Comparison of ENCODE assay signal across 22 cellular contexts in genomic region chr7:101111261-101111660, GRCh38. TPM values are rescaled to one million over a fixed set of nuclear protein-coding genes. Genes with fewer than 3 reads are reported as not detected.
DNase-seq lines count a peak whose midpoint lies in the region; ATAC-seq, FAIRE-seq and TF ChIP-seq lines count a peak whose summit lies in the region.
"Had no signal": no experiment of that assay in that cellular context is flagged by ENCODE, and none has a peak within 500 bp of the region (broad histone marks: within the 10 kb centered on the region; RNA-seq: fewer than 3 reads in every experiment).

No MANE protein-coding gene starts in this region.

- H3K36me3 ChIP-seq in H1 (ENCODE audit: control insufficient read depth in 2 of 4, insufficient read depth in 4 of 4, low read length in 3 of 4): no peaks in the 10 kb centered on the region
- no peaks in the 10 kb centered on the region for H3K36me3 ChIP-seq in ovary
- H3K36me3 ChIP-seq in thoracic aorta: no peaks in the 10 kb centered on the region

- H3K79me1 ChIP-seq in H1 (ENCODE audit: low read depth, low read length): no peaks in the 10 kb centered on the region

- H3K4me1 ChIP-seq in H1 (replicated peaks in 1 of 4; ENCODE audit: control insufficient read depth in 3 of 4, insufficient read depth in 4 of 4, low read length in 3 of 4): peaks cover 0 to 7% (median 0%) of the 10 kb centered on the region in 4 experiments; a peak in 1 of 7 replicates
- H3K4me1 ChIP-seq in ovary (ENCODE audit: insufficient read depth): peaks cover 8% of the 10 kb centered on the region
- peaks cover 9 to 31% of the 10 kb centered on the region in 2 donors for H3K4me1 ChIP-seq in thoracic aorta (ENCODE audit: control insufficient read depth in 1 of 2, low read depth in 2 of 2)

- H3K14ac ChIP-seq in H1 (ENCODE audit: insufficient read length): no peak overlapping the region

- no peak overlapping the region for H2BK5ac ChIP-seq in H1 (ENCODE audit: low read depth, low read length)

- H3K9ac ChIP-seq in H1 (replicated peaks in 1 of 4; ENCODE audit: extremely low read depth in 1 of 4, low read depth in 3 of 4, low read length in 3 of 4): no peak overlapping the region

- no peak overlapping the region; the same call in 1 of the 2 replicates for H3K18ac ChIP-seq in H1 (ENCODE audit: extremely low read depth, low read length)

- no peak overlapping the region for H3K4me2 ChIP-seq in H1 (ENCODE audit: insufficient read depth in 1 of 2, low read depth in 2 of 2, low read length in 2 of 2)

- no peaks in the 10 kb centered on the region for H4K20me1 ChIP-seq in H1 (replicated peaks in 1 of 2; ENCODE audit: control insufficient read depth in 1 of 2, insufficient read depth in 2 of 2, low read length in 2 of 2)

- POLR2A ChIA-PET in RWPE1 (lab: Yijun Ruan, JAX; ENCODE audit: low non-redundant PET) (no interaction called here), H1 (lab: Charles Lee; ENCODE audit: partially characterized antibody) (interaction anchor here (2.0 kb wide), 1 partner anchor 12 kb away, joined by 6 read pairs; no protein-coding TSS in a partner anchor)

- CTCF ChIA-PET in RWPE1 (lab: Yijun Ruan, JAX) (interaction anchor here (0.5 kb wide), 1 partner anchor 29 kb away, joined by 3 read pairs; no protein-coding TSS in a partner anchor), H1 (lab: Charles Lee; ENCODE audit: partially characterized antibody) (interaction anchor here (0.5 to 1.9 kb wide), 10 partner anchors 12 to 311 kb away, joined by 3 to 5 read pairs (median 3); partner anchors contain the start of gene SERPINE1)

- DNase-seq in RWPE1 (ENCODE audit: low spot score): no peak
- no peak for DNase-seq in H1 (ENCODE audit: low read depth in 1 of 2, low spot score in 2 of 2)
- DNase-seq in ovary: no peak
- DNase-seq in thoracic aorta (ENCODE audit: low spot score): no peak
- DNase-seq in central memory CD4-positive, alpha-beta T cell: no peak
- DNase-seq in GF-D8 (lab: John Stamatoyannopoulos, UW): no peak
- no peak for DNase-seq in iPS-NIHi7 (ENCODE audit: extremely low spot score)
- DNase-seq: activated naive CD4-positive, alpha-beta T cell treated with anti-CD3 and anti-CD28 coated beads, Interleukin-2, amount 10 ng/mL, durations not matched to agents 7 days and 5 days; activated T-cell treated with anti-CD3 and anti-CD28 coated beads, Interleukin-2, amount 50 U/mL, for 72 hours; anterior cingulate cortex; CD8-positive, alpha-beta T cell; effector CD8-positive, alpha-beta T cell; NCI-H146; NCI-H2171; NCI-H526 treated with DMSO at 0.1 percent for 48 hours; small intestine; stimulated activated CD4-positive, alpha-beta T cell treated with anti-CD3 and anti-CD28 coated beads, Interleukin-4, amount 100 ng/mL, for 4 hours; stimulated activated naive CD8-positive, alpha-beta T cell treated with anti-CD3 and anti-CD28 coated beads, Interleukin-15, amount 100 ng/mL, for 72 hours had no signal

- H4K5ac ChIP-seq in H1 (ENCODE audit: insufficient read length, low read depth, low read length): no peak overlapping the region

- no peak for TF ChIP-seq RAD21 in H1 (IDR thresholded peaks at IDR 0.05 in 1 of 2, conservative IDR thresholded peaks at IDR 0.05 in 1 of 2; ENCODE audit: low read depth in 2 of 2, low read length in 2 of 2)

- no peaks in the 10 kb centered on the region for H3K23me2 ChIP-seq in H1 (ENCODE audit: low read depth, low read length)

- TF ChIP-seq POLR2A in H1 (IDR thresholded peaks at IDR 0.05; ENCODE audit: control extremely low read depth in 1 of 2, low read depth in 2 of 2, low read length in 2 of 2) (no peak), ovary (IDR thresholded peaks at IDR 0.05) (no peak)

- no peaks in the 10 kb centered on the region for H3K79me2 ChIP-seq in H1 (ENCODE audit: control insufficient read depth in 1 of 2, insufficient read depth in 2 of 2, low read length in 2 of 2)

- H2BK12ac ChIP-seq in H1 (ENCODE audit: low read depth, low read length): no peak overlapping the region

- H3K27ac ChIP-seq in RWPE1 (peak overlapping the region; percentile 88), H1 (ENCODE audit: low read depth, low read length) (no peak overlapping the region), ovary (peak overlapping the region; percentile 75 to 85), thoracic aorta (peak overlapping the region; percentile 72 to 80)

- H2AK5ac ChIP-seq in H1 (ENCODE audit: low read depth, low read length): no peak overlapping the region

- H3K4ac ChIP-seq in H1 (replicated peaks; ENCODE audit: insufficient read length, low read depth, low read length): no peak overlapping the region

- H2BK15ac ChIP-seq in H1 (ENCODE audit: low read length): no peak overlapping the region

- intact Hi-C loops in ovary (cut with DNase I): no loop called here

- H3K27me3 ChIP-seq in H1 (replicated peaks in 1 of 4; ENCODE audit: control insufficient read depth in 3 of 4, extremely low read depth in 1 of 4, insufficient read depth in 3 of 4, low read length in 3 of 4) (no peaks in the 10 kb centered on the region), ovary (no peaks in the 10 kb centered on the region), thoracic aorta (replicated peaks; ENCODE audit: insufficient read depth) (no peaks in the 10 kb centered on the region)

- H3K23ac ChIP-seq in H1 (ENCODE audit: insufficient read length): no peak overlapping the region

- no peak for ATAC-seq in thoracic aorta (ENCODE audit: insufficient number of reproducible peaks, low FRiP score, low read depth)
- ATAC-seq: activated T-cell treated with anti-CD3 and anti-CD28 coated beads, Interleukin-2, amount 50 U/mL, for 72 hours; CD8-positive, alpha-beta T cell; GM12878; K562; stimulated activated naive CD8-positive, alpha-beta T cell treated with anti-CD3 and anti-CD28 coated beads, Interleukin-15, amount 100 ng/mL, for 72 hours had no signal

- H2AFZ ChIP-seq in H1 (ENCODE audit: low read length): no peak overlapping the region

- H3K9me3 ChIP-seq in H1 (ENCODE audit: insufficient read depth in 2 of 2, low read depth in 1 of 2, low read length in 1 of 2): no peaks in the 10 kb centered on the region
- no peaks in the 10 kb centered on the region for H3K9me3 ChIP-seq in ovary
- H3K9me3 ChIP-seq in thoracic aorta: no peaks in the 10 kb centered on the region

- H3K56ac ChIP-seq in H1 (replicated peaks; ENCODE audit: insufficient read length, low read depth, low read length): no peak overlapping the region

- H3K4me3 ChIP-seq in H1 (ENCODE audit: extremely low read depth in 1 of 4, insufficient read depth in 2 of 4, low read depth in 3 of 4, low read length in 4 of 4) (no peak overlapping the region), ovary (no peak overlapping the region), thoracic aorta (no peak overlapping the region)
- H3K4me3 ChIP-seq: GM12878, K562 had no signal

- no peak overlapping the region for H2BK120ac ChIP-seq in H1 (replicated peaks; ENCODE audit: low read depth, low read length)

- FAIRE-seq in H1 (lab: Jason Lieb, UNC): no peak
- FAIRE-seq: GM12878, small intestine had no signal

- 0 out of 2 replicates have a peak overlapping the region, but pooled peaks have one; percentile 18 for H2BK20ac ChIP-seq in H1 (ENCODE audit: low read length)

- TF ChIP-seq CTCF in RWPE1 (conservative IDR thresholded peaks at IDR 0.05; ENCODE audit: low read depth): no peak
- no peak for TF ChIP-seq CTCF in H1 (IDR thresholded peaks at IDR 0.05; ENCODE audit: control extremely low read depth in 1 of 3, insufficient read depth in 1 of 3, low read depth in 1 of 3, low read length in 3 of 3)
- no peak for TF ChIP-seq CTCF in ovary (IDR thresholded peaks at IDR 0.05)
- no peak for TF ChIP-seq CTCF in thoracic aorta (IDR thresholded peaks at IDR 0.05)

- TF ChIP-seq EP300 in H1 (IDR thresholded peaks at IDR 0.05; ENCODE audit: borderline replicate concordance in 1 of 2, low read depth in 2 of 2, low read length in 2 of 2): no peak
- no peak for TF ChIP-seq EP300 in ovary (IDR thresholded peaks at IDR 0.05)

- WGBS in H1 (ENCODE audit: extremely low coverage in 1 of 2, insufficient coverage in 1 of 2, insufficient read length in 1 of 2, insufficient replicate concordance in 2 of 2, low coverage in 1 of 2, low lambda C conversion rate in 2 of 2, missing lambda C conversion rate in 1 of 2), 2 experiments: 86% methylated on average over 4 of the region's 5 CpGs; no CpG with 5 or more reads in 1 of the 2 experiments
- WGBS in ovary, 3 donors: 84 to 87% (median 85%) methylated on average over 5 of the region's 5 CpGs

- no peak overlapping the region for H4K8ac ChIP-seq in H1 (ENCODE audit: extremely low read depth, insufficient read depth, low read length)

- H4K91ac ChIP-seq in H1 (replicated peaks; ENCODE audit: insufficient read length, low read length): no peak overlapping the region

RNA-seq across cellular contexts. Expression of gene SERPINE1, which starts 15.6 kb away (rescaled TPM):
- 5.6 and 6.8 TPM in 2 replicates for total RNA-seq in H1 (2021; fragmentation: NEBNext Ultra II Directional; extraction: Animal tissue kit (Norgen Biotek cat#: 25700))
- 3.7 and 3.8 TPM in 2 replicates for polyA plus RNA-seq in H1 (2011; rRNA removed)
- polyA plus RNA-seq in H1 (2011; cell fraction: cytosol; rRNA removed): 3.4 TPM
- 2.8 TPM for polyA plus RNA-seq in H1 (2011; cell fraction: nucleus; rRNA removed)
- 2.5 to 2.9 TPM (median 2.7 TPM) in 4 replicates for polyA plus RNA-seq in H1 (2012, experiment 1 of 2)
- polyA plus RNA-seq in H1 (2012, experiment 2 of 2): 1.9 TPM
- polyA plus RNA-seq in H1 (2013, experiment 1 of 2): 20.1 TPM
- 28.6 TPM for polyA plus RNA-seq in H1 (2013, experiment 2 of 2)
- polyA minus RNA-seq in H1 (2011; rRNA and poly(A)+ RNA removed): 4.2 and 4.4 TPM in 2 replicates
- polyA minus RNA-seq in H1 (2011; cell fraction: cytosol; rRNA and poly(A)+ RNA removed): 1.9 TPM
- 1.00 TPM for polyA minus RNA-seq in H1 (2011; cell fraction: nucleus; rRNA and poly(A)+ RNA removed)
- total RNA-seq in ovary: 10 to 100 TPM in 6 of 7 donors, 1 to 10 TPM in 1; 4.0 to 81.6 (median 20.9) TPM
- 10 to 100 TPM; 13.1 to 19.9 TPM for polyA plus RNA-seq in ovary
- total RNA-seq in thoracic aorta: 1,000 to 10,000 TPM in 1 of 2 donors, 100 to 1,000 TPM in 1; 542 to 1,009 TPM

RNA-seq across cellular contexts. Expression of gene TRIM56, which starts 26.0 kb away (rescaled TPM):
- 17.5 and 18.8 TPM in 2 replicates for total RNA-seq in H1 (2021; fragmentation: NEBNext Ultra II Directional; extraction: Animal tissue kit (Norgen Biotek cat#: 25700))
- 2.0 and 3.4 TPM in 2 replicates for polyA plus RNA-seq in H1 (2011; rRNA removed)
- 3.5 TPM for polyA plus RNA-seq in H1 (2011; cell fraction: cytosol; rRNA removed)
- polyA plus RNA-seq in H1 (2011; cell fraction: nucleus; rRNA removed): 11.9 TPM
- 11.8 to 21.3 TPM (median 14.5 TPM) in 4 replicates for polyA plus RNA-seq in H1 (2012, experiment 1 of 2)
- 3.0 TPM for polyA plus RNA-seq in H1 (2012, experiment 2 of 2)
- polyA plus RNA-seq in H1 (2013, experiment 1 of 2): 9.3 TPM
- polyA plus RNA-seq in H1 (2013, experiment 2 of 2): 8.3 TPM
- polyA minus RNA-seq in H1 (2011; rRNA and poly(A)+ RNA removed): 6.9 and 9.2 TPM in 2 replicates
- 5.9 TPM for polyA minus RNA-seq in H1 (2011; cell fraction: cytosol; rRNA and poly(A)+ RNA removed)
- 9.1 TPM for polyA minus RNA-seq in H1 (2011; cell fraction: nucleus; rRNA and poly(A)+ RNA removed)
- total RNA-seq in ovary: 10 to 100 TPM; 18.2 to 77.4 (median 48.5) TPM
- polyA plus RNA-seq in ovary: 10 to 100 TPM; 19.4 to 27.5 TPM
- 10 to 100 TPM; 32.1 to 44.5 TPM for total RNA-seq in thoracic aorta

RNA-seq across cellular contexts. Expression of gene AP1S1, which starts 43.0 kb away (rescaled TPM):
- total RNA-seq in H1 (2021; fragmentation: NEBNext Ultra II Directional; extraction: Animal tissue kit (Norgen Biotek cat#: 25700)): 56.0 and 56.1 TPM in 2 replicates
- polyA plus RNA-seq in H1 (2011; rRNA removed) (59.3 and 72.3 TPM in 2 replicates), ovary (10 to 100 TPM; 35.2 to 54.9 TPM)
- 115 TPM for polyA plus RNA-seq in H1 (2011; cell fraction: cytosol; rRNA removed)
- polyA plus RNA-seq in H1 (2011; cell fraction: nucleus; rRNA removed): 109 TPM
- 81.1 to 105 TPM (median 95.8 TPM) in 4 replicates for polyA plus RNA-seq in H1 (2012, experiment 1 of 2)
- 90.0 TPM for polyA plus RNA-seq in H1 (2012, experiment 2 of 2)
- 35.2 TPM for polyA plus RNA-seq in H1 (2013, experiment 1 of 2)
- polyA plus RNA-seq in H1 (2013, experiment 2 of 2): 33.6 TPM
- polyA minus RNA-seq in H1 (2011; rRNA and poly(A)+ RNA removed): 47.0 and 58.4 TPM in 2 replicates
- 17.9 TPM for polyA minus RNA-seq in H1 (2011; cell fraction: cytosol; rRNA and poly(A)+ RNA removed)
- polyA minus RNA-seq in H1 (2011; cell fraction: nucleus; rRNA and poly(A)+ RNA removed): 16.7 TPM
- total RNA-seq in ovary (10 to 100 TPM; 17.4 to 32.0 (median 25.5) TPM), thoracic aorta (10 to 100 TPM; 11.9 to 33.0 TPM)

RNA-seq across cellular contexts. Expression of gene VGF, which starts 54.1 kb away (rescaled TPM):
- total RNA-seq in H1 (2021; fragmentation: NEBNext Ultra II Directional; extraction: Animal tissue kit (Norgen Biotek cat#: 25700)): 7.0 and 7.4 TPM in 2 replicates
- polyA plus RNA-seq in H1 (2011; rRNA removed): 1.6 and 3.0 TPM in 2 replicates
- polyA plus RNA-seq in H1 (2011; cell fraction: cytosol; rRNA removed): 2.2 TPM
- 4.2 TPM for polyA plus RNA-seq in H1 (2011; cell fraction: nucleus; rRNA removed)
- polyA plus RNA-seq in H1 (2012, experiment 1 of 2): 8.2 to 13.3 TPM (median 11.5 TPM) in 4 replicates
- polyA plus RNA-seq in H1 (2012, experiment 2 of 2): 6.6 TPM
- 29.9 TPM for polyA plus RNA-seq in H1 (2013, experiment 1 of 2)
- 28.2 TPM for polyA plus RNA-seq in H1 (2013, experiment 2 of 2)
- 0.19 and 0.20 TPM in 2 replicates for polyA minus RNA-seq in H1 (2011; rRNA and poly(A)+ RNA removed)
- 3.1 TPM for polyA minus RNA-seq in H1 (2011; cell fraction: cytosol; rRNA and poly(A)+ RNA removed)
- polyA minus RNA-seq in H1 (2011; cell fraction: nucleus; rRNA and poly(A)+ RNA removed): 1.2 TPM
- total RNA-seq in ovary: under 1 TPM in 1 of 7 donors, not detected in 6; 0.20 TPM
- polyA plus RNA-seq in ovary: under 1 TPM in 1 of 2 donors, not detected in 1; 0.04 TPM
- total RNA-seq in thoracic aorta: not detected
- total RNA-seq: CD8-positive, alpha-beta T cell; lung microvascular endothelial cell; myocyte had no signal

Comparison
In these comparisons a context has a peak if more than half of its experiments do, and no peak if none do; other contexts are left out.
1. RNA of gene SERPINE1, which starts 15.6 kb away (total RNA-seq): 542 to 1,009 TPM in thoracic aorta; 4.0 to 81.6 TPM in ovary and 5.6 to 6.8 TPM in H1; every median in the first group is over 4 times any median in the second.